25 cellular contexts compared by ENCODE assay signal in the genomic region with DNA sequence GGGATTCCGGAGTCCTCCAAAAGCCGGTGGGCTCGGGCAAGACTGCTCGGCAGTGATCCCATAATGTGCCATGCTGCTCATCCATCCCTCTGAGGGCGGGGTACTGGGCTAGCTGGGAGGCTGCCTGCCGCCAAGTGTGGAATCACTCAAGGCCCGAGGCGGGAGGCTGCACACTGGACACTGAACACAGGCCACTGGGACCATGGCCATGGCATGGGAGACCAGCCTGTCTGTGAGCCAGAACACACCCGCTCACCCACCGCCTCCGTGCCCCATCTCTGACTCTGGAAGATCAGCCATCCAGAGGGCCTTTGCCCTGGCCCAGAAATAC. TPM values are rescaled to one million over a fixed set of nuclear protein-coding genes. Genes with fewer than 3 reads are reported as not detected.
DNase-seq lines count a peak whose midpoint lies in the region; ATAC-seq and TF ChIP-seq lines count a peak whose summit lies in the region.
"Had no signal": no experiment of that assay in that cellular context is flagged by ENCODE, and none has a peak within 500 bp of the region (broad histone marks: within the 10 kb centered on the region; RNA-seq: fewer than 3 reads in every experiment).

No MANE protein-coding gene starts in this region.

- H3K4ac ChIP-seq in H9 (ENCODE audit: low read depth, low read length), result no peak overlapping the region

- no peaks in the 10 kb centered on the region for H3K27me3 ChIP-seq in H9 (ENCODE audit: insufficient read depth, low read length)
- H3K27me3 ChIP-seq in spleen (replicated peaks in 1 of 7), result no peaks in the 10 kb centered on the region
- H3K27me3 ChIP-seq: adrenal gland, breast epithelium, ovary, upper lobe of left lung had no signal

- H4K20me1 ChIP-seq in H9 (ENCODE audit: control insufficient read depth, insufficient read depth, insufficient read length), result no peaks in the 10 kb centered on the region

- H4K8ac ChIP-seq in H9 (replicated peaks; ENCODE audit: insufficient read length, low read depth, low read length), result no peak overlapping the region

- no peak overlapping the region for H2BK15ac ChIP-seq in H9 (ENCODE audit: low read depth, low read length)

- H3K36me3 ChIP-seq in spleen, result no peaks in the 10 kb centered on the region
- H3K36me3 ChIP-seq: adrenal gland, breast epithelium, ovary, upper lobe of left lung had no signal

- H3K27ac ChIP-seq in H9 (ENCODE audit: insufficient read length, low read depth, low read length) (no peak overlapping the region), spleen (no peak overlapping the region)
- H3K27ac ChIP-seq: adrenal gland, breast epithelium, epithelial cell of prostate, foreskin keratinocyte, ovary, SK-N-MC, upper lobe of left lung had no signal

- no peak overlapping the region for H4K91ac ChIP-seq in H9 (ENCODE audit: insufficient read length, low read depth, low read length)

- no peak overlapping the region for H2BK12ac ChIP-seq in H9 (ENCODE audit: insufficient read length, low read depth, low read length)

- H3K4me1 Mint-ChIP-seq in H9, result peaks cover 4 to 5% of the 10 kb centered on the region in 2 experiments; a peak in 2 of 4 replicates

- no peaks in the 10 kb centered on the region for H3K79me1 ChIP-seq in H9 (ENCODE audit: insufficient read depth, low read depth, low read length, poor library complexity, severe bottlenecking)

- H3K18ac ChIP-seq in H9 (ENCODE audit: insufficient read length, low read depth, low read length), result no peak overlapping the region

- H3K4me1 ChIP-seq in H9 (ENCODE audit: insufficient read depth, low read length) (no peaks in the 10 kb centered on the region), spleen (peaks cover 0 to 12% (median 0%) of the 10 kb centered on the region in 6 donors)
- H3K4me1 ChIP-seq: adrenal gland, breast epithelium, foreskin keratinocyte, upper lobe of left lung had no signal

- H2BK120ac ChIP-seq in H9 (ENCODE audit: low read depth, low read length, poor library complexity, severe bottlenecking), result no peak overlapping the region

- H3K9me3 Mint-ChIP-seq in H9, result no peaks in the 10 kb centered on the region
- H3K9me3 Mint-ChIP-seq: dendritic cell treated with granulocyte-macrophage colony-stimulating factor and Interleukin-4, amounts not matched to agents 40 ng/mL and 50 ng/mL, for 4 days had no signal

- H4K5ac ChIP-seq in H9 (ENCODE audit: insufficient read length, low read depth, low read length), result no peak overlapping the region

- H3K56ac ChIP-seq in H9 (ENCODE audit: insufficient read length, low read depth, low read length), result no peak overlapping the region

- H3K23me2 ChIP-seq in H9 (ENCODE audit: insufficient read length, low read depth, low read length, poor library complexity, severe bottlenecking), result no peaks in the 10 kb centered on the region

- peak; percentile 12 for DNase-seq in D341Med (ENCODE audit: low spot score)
- peak; percentile 22 for DNase-seq in H9
- peak; percentile 40 for DNase-seq in left lobe of liver (ENCODE audit: low spot score)
- peak; percentile 56 for DNase-seq in spleen
- DNase-seq in NCI-H510A treated with DMSO at 0.1 percent for 48 hours (lab: John Stamatoyannopoulos, UW), result no peak
- DNase-seq in activated CD4-positive, alpha-beta T cell treated with anti-CD3 and anti-CD28 coated beads, Interleukin-2, amount 50 U/mL, for 48 hours, result no peak
- no peak for DNase-seq in NCI-H2171 treated with DMSO at 0.1 percent for 48 hours (lab: John Stamatoyannopoulos, UW)
- DNase-seq: foreskin keratinocyte; hypothalamus; NCI-H1105 treated with DMSO at 0.1 percent for 48 hours; NCI-H2107; NCI-H524 treated with DMSO at 0.1 percent for 48 hours; stimulated activated naive CD4-positive, alpha-beta T cell treated with Interleukin-2 at 50 U/mL for 16 hours; T-helper 9 cell had no signal

- H2AFZ ChIP-seq in H9 (ENCODE audit: low read length), result no peak overlapping the region

- H3K14ac ChIP-seq in H9 (ENCODE audit: insufficient read depth, low read length), result no peak overlapping the region

- intact Hi-C loops in spleen (cut with DNase I; ENCODE audit: low total_unique reads), result no loop called here

- no CpG with 5 or more reads among the region's 11 CpGs for WGBS in H9 (ENCODE audit: extremely low coverage, insufficient read length, low lambda C conversion rate)
- 95 to 99% (median 96%) methylated on average over 4 to 11 of the region's 11 CpGs for WGBS in spleen, 5 donors

- no peaks in the 10 kb centered on the region for H3K36me3 Mint-ChIP-seq in H9 (ENCODE audit: insufficient read depth in 1 of 3, low read depth in 3 of 3)

- no peak overlapping the region for H3K27ac Mint-ChIP-seq in H9
- H3K27ac Mint-ChIP-seq: dendritic cell treated with granulocyte-macrophage colony-stimulating factor and Interleukin-4, amounts not matched to agents 40 ng/mL and 50 ng/mL, for 4 days had no signal

- no peak for ATAC-seq in left lobe of liver
- ATAC-seq in HG03039 (IDR thresholded peaks at IDR 0.05; ENCODE audit: unreplicated experiment), result no peak
- ATAC-seq: foreskin keratinocyte had no signal

- H3K4me3 Mint-ChIP-seq in H9, result no peak overlapping the region
- H3K4me3 Mint-ChIP-seq: dendritic cell treated with granulocyte-macrophage colony-stimulating factor and Interleukin-4, amounts not matched to agents 40 ng/mL and 50 ng/mL, for 4 days had no signal

- no peak overlapping the region for H3K4me3 ChIP-seq in spleen
- H3K4me3 ChIP-seq: adrenal gland, breast epithelium, ovary, SK-N-MC, upper lobe of left lung had no signal

- H3K23ac ChIP-seq in H9 (ENCODE audit: insufficient read length, low read depth, low read length), result no peak overlapping the region

- no peak overlapping the region for H3T11ph ChIP-seq in H9 (ENCODE audit: low read length)

- H3K79me2 ChIP-seq in H9 (ENCODE audit: insufficient read depth, low read length), result no peaks in the 10 kb centered on the region

- no peaks in the 10 kb centered on the region; the same call in none of the 2 replicates for H3K27me3 Mint-ChIP-seq in H9 (ENCODE audit: low read depth)

- no peak overlapping the region for H2AK5ac ChIP-seq in H9 (ENCODE audit: insufficient read length, low read length)

- no peak overlapping the region for H2BK20ac ChIP-seq in H9 (ENCODE audit: low read depth, low read length, poor library complexity, severe bottlenecking)

- no peak overlapping the region for H3K4me2 ChIP-seq in H9 (ENCODE audit: insufficient read depth, insufficient read length, low read length)

- TF ChIP-seq CTCF in H9 (conservative IDR thresholded peaks at IDR 0.05) (no peak), spleen (IDR thresholded peaks at IDR 0.05 in 8 of 11, conservative IDR thresholded peaks at IDR 0.05 in 3 of 11) (no peak)

- no peaks in the 10 kb centered on the region for H3K9me3 ChIP-seq in H9 (ENCODE audit: control insufficient read depth, low read depth, low read length)
- H3K9me3 ChIP-seq in spleen, result peaks cover 0 to 13% (median 12%) of the 10 kb centered on the region in 8 donors
- H3K9me3 ChIP-seq: adrenal gland, ovary had no signal

- H3K9ac ChIP-seq in H9 (ENCODE audit: extremely low read depth, insufficient read length, low read length), result no peak overlapping the region

- H2BK5ac ChIP-seq in H9 (ENCODE audit: insufficient read length, low read length), result no peak overlapping the region

- no peak for TF ChIP-seq POLR2A in spleen (IDR thresholded peaks at IDR 0.05)

RNA-seq across cellular contexts. Expression of gene C3orf22, which starts 1.4 kb away (rescaled TPM):
- total RNA-seq in H9 (2021), result not detected in 2 replicates
- total RNA-seq in left lobe of liver, result not detected
- not detected for total RNA-seq in spleen
- not detected for polyA plus RNA-seq in spleen
- total RNA-seq: activated CD8-positive, alpha-beta memory T cell treated with anti-CD3 and anti-CD28 coated beads for 36 hours; adrenal gland; breast epithelium; Daoy; foreskin keratinocyte; RPMI7951; upper lobe of left lung had no signal
- polyA plus RNA-seq: adrenal gland, foreskin keratinocyte had no signal

RNA-seq across cellular contexts. Expression of gene CHST13, which starts 33.4 kb away (rescaled TPM):
- total RNA-seq in H9 (2021) (0.85 and 0.99 TPM in 2 replicates), left lobe of liver (43.8 TPM), spleen (10 to 100 TPM in 1 of 7 donors, 1 to 10 TPM in 6; 2.4 to 11.2 (median 5.6) TPM)
- polyA plus RNA-seq in spleen, result 1 to 10 TPM in 2 of 3 donors, under 1 TPM in 1; 0.26 to 1.8 (median 1.0) TPM
- total RNA-seq: activated CD8-positive, alpha-beta memory T cell treated with anti-CD3 and anti-CD28 coated beads for 36 hours; Daoy; RPMI7951 had no signal

RNA-seq across cellular contexts. Expression of gene UROC1, which starts 39.8 kb away (rescaled TPM):
- not detected in 2 replicates for total RNA-seq in H9 (2021)
- 112 TPM for total RNA-seq in left lobe of liver
- total RNA-seq in spleen, result under 1 TPM in 1 of 7 donors, not detected in 6; 0.16 TPM
- under 1 TPM; 0.02 to 0.03 (median 0.02) TPM for polyA plus RNA-seq in spleen
- total RNA-seq: activated CD8-positive, alpha-beta memory T cell treated with anti-CD3 and anti-CD28 coated beads for 36 hours; breast epithelium; Daoy; foreskin keratinocyte; RPMI7951; upper lobe of left lung had no signal
- polyA plus RNA-seq: foreskin keratinocyte had no signal

Comparison
In these comparisons a context has a peak if more than half of its experiments do, and no peak if none do; other contexts are left out.
1. DNase-seq: peak in D341Med (single experiment), H9 (single experiment), left lobe of liver (single experiment) and spleen (single experiment); none in NCI-H510A treated with DMSO at 0.1 percent for 48 hours (single experiment), activated CD4-positive, alpha-beta T cell treated with anti-CD3 and anti-CD28 coated beads, Interleukin-2, amount 50 U/mL, for 48 hours (0 of 2) and NCI-H2171 treated with DMSO at 0.1 percent for 48 hours (single experiment).
2. RNA of gene UROC1, which starts 39.8 kb away (total RNA-seq): 112 TPM in left lobe of liver (single experiment); 0.16 TPM in spleen and not detected in H9; every median in the first group is over 10 times any median in the second.